ENCODE assay signal across 17 cellular contexts in genomic region chr7:81159402-81159801, GRCh38.
DNase-seq lines count a peak whose midpoint lies in the region; ATAC-seq and TF ChIP-seq lines count a peak whose summit lies in the region.
"Had no signal": no experiment of that assay in that cellular context is flagged by ENCODE, and none has a peak within 500 bp of the region (broad histone marks: within the 10 kb centered on the region; RNA-seq: fewer than 3 reads in every experiment).

No MANE protein-coding gene starts in this region.

- H3K27me3 ChIP-seq in left lung: no peaks in the 10 kb centered on the region
- no peaks in the 10 kb centered on the region for H3K27me3 ChIP-seq in naive thymus-derived CD4-positive, alpha-beta T cell (ENCODE audit: control insufficient read depth in 2 of 2, insufficient read depth in 2 of 2, low read length in 2 of 2)

- no peak overlapping the region for H3K27ac Mint-ChIP-seq in HFFc6
- no peak overlapping the region for H3K27ac Mint-ChIP-seq in naive thymus-derived CD4-positive, alpha-beta T cell
- H3K27ac Mint-ChIP-seq: activated naive CD4-positive, alpha-beta T cell treated with anti-CD3 and anti-CD28 coated beads, Interleukin-2, amount 50 U/mL, for 72 hours; endodermal cell had no signal

- H3K27ac ChIP-seq in left lung: no peak overlapping the region
- H3K27ac ChIP-seq in naive thymus-derived CD4-positive, alpha-beta T cell (ENCODE audit: low read depth, low read length): no peak overlapping the region

- no peak overlapping the region for H3K4me3 ChIP-seq in left lung
- no peak overlapping the region for H3K4me3 ChIP-seq in naive thymus-derived CD4-positive, alpha-beta T cell (ENCODE audit: low read length)
- H3K4me3 ChIP-seq: GM12878 had no signal

- TF ChIP-seq CTCF in HFFc6 (IDR thresholded peaks at IDR 0.05): no peak
- TF ChIP-seq CTCF in left lung (IDR thresholded peaks at IDR 0.05): no peak

- H3K36me3 Mint-ChIP-seq in HFFc6 (ENCODE audit: low read depth): no peaks in the 10 kb centered on the region
- no peaks in the 10 kb centered on the region for H3K36me3 Mint-ChIP-seq in naive thymus-derived CD4-positive, alpha-beta T cell
- H3K36me3 Mint-ChIP-seq: activated naive CD4-positive, alpha-beta T cell treated with anti-CD3 and anti-CD28 coated beads, Interleukin-2, amount 50 U/mL, for 72 hours had no signal

- no peaks in the 10 kb centered on the region for H3K36me3 ChIP-seq in left lung
- no peaks in the 10 kb centered on the region for H3K36me3 ChIP-seq in naive thymus-derived CD4-positive, alpha-beta T cell (ENCODE audit: control insufficient read depth in 2 of 3, insufficient read depth in 3 of 3, low read length in 3 of 3)

- DNase-seq in COLO829 (ENCODE audit: low spot score) (peak; percentile 30), HFFc6 (peak; percentile 71), islet precursor cell (peak; percentile 90), NCI-H1092 (lab: John Stamatoyannopoulos, UW) (no peak), left lung (no peak), activated gamma-delta T cell (lab: John Stamatoyannopoulos, UW) (no peak)
- DNase-seq in naive thymus-derived CD4-positive, alpha-beta T cell: no peak
- DNase-seq: central memory CD4-positive, alpha-beta T cell; endodermal cell; glutamatergic neuron; kidney; NCI-H1105; NCI-H510A treated with DMSO at 0.1 percent for 48 hours; T-helper 2 cell had no signal

- no peaks in the 10 kb centered on the region; the same call in 1 of the 2 replicates for H3K27me3 Mint-ChIP-seq in HFFc6 (ENCODE audit: insufficient read depth)
- H3K27me3 Mint-ChIP-seq in naive thymus-derived CD4-positive, alpha-beta T cell: no peaks in the 10 kb centered on the region

- POLR2A ChIA-PET in naive thymus-derived CD4-positive, alpha-beta T cell (lab: Charles Lee): no interaction called here

- intact Hi-C loops in left lung (cut with DNase I): no loop called here
- intact Hi-C loops in naive thymus-derived CD4-positive, alpha-beta T cell (cut with micrococcal nuclease): no loop called here

- H3K4me1 ChIP-seq in left lung: no peaks in the 10 kb centered on the region
- H3K4me1 ChIP-seq in naive thymus-derived CD4-positive, alpha-beta T cell (ENCODE audit: control insufficient read depth in 2 of 2, insufficient read depth in 2 of 2, low read length in 2 of 2): no peaks in the 10 kb centered on the region

- CTCF ChIA-PET in naive thymus-derived CD4-positive, alpha-beta T cell (lab: Charles Lee): no interaction called here

- H3K4me1 Mint-ChIP-seq in HFFc6 (ENCODE audit: low read depth): peaks cover 40% of the 10 kb centered on the region
- H3K4me1 Mint-ChIP-seq in naive thymus-derived CD4-positive, alpha-beta T cell: no peaks in the 10 kb centered on the region

- no peaks in the 10 kb centered on the region for H3K9me3 ChIP-seq in left lung
- H3K9me3 ChIP-seq in naive thymus-derived CD4-positive, alpha-beta T cell (ENCODE audit: control insufficient read depth in 2 of 3, low read length in 3 of 3): no peaks in the 10 kb centered on the region

- ATAC-seq in SK-N-SH treated with all-trans-retinoic acid at 6 μM for 48 hours: peak; percentile 72
- ATAC-seq in left lung: no peak
- no peak for ATAC-seq in naive thymus-derived CD4-positive, alpha-beta T cell
- ATAC-seq: activated naive CD4-positive, alpha-beta T cell treated with anti-CD3 and anti-CD28 coated beads, Interleukin-2, amount 50 U/mL, for 72 hours; GM12878 had no signal

- no peaks in the 10 kb centered on the region for H3K9me3 Mint-ChIP-seq in HFFc6
- H3K9me3 Mint-ChIP-seq in naive thymus-derived CD4-positive, alpha-beta T cell: peaks cover 0 to 18% (median 1%) of the 10 kb centered on the region in 11 donors
- H3K9me3 Mint-ChIP-seq: endodermal cell had no signal

- 0 out of 2 replicates have a peak overlapping the region, but pooled peaks have one; percentile 14 for H3K4me3 Mint-ChIP-seq in HFFc6
- no peak overlapping the region for H3K4me3 Mint-ChIP-seq in naive thymus-derived CD4-positive, alpha-beta T cell
- H3K4me3 Mint-ChIP-seq: endodermal cell had no signal

TF ChIP-seq in SK-N-SH treated with all-trans-retinoic acid at 6 μM for 48 hours, 23 proteins besides CTCF, POLR2A, EP300 and RAD21:
- TF ChIP-seq CSDC2 (CRISPR knock-in tag; IDR thresholded peaks at IDR 0.05): no peak
- no peak for TF ChIP-seq SNAI2 (CRISPR knock-in tag; IDR thresholded peaks at IDR 0.05)
- TF ChIP-seq ISL1 (CRISPR knock-in tag; IDR thresholded peaks at IDR 0.05): 0 out of 2 replicates have a peak, but pooled peaks have one; percentile 33
- TF ChIP-seq CREB5 (CRISPR knock-in tag; IDR thresholded peaks at IDR 0.05; ENCODE audit: low read depth): no peak
- TF ChIP-seq TOX (CRISPR knock-in tag; IDR thresholded peaks at IDR 0.05; ENCODE audit: borderline replicate concordance): no peak
- no peak for TF ChIP-seq TSHZ2 (CRISPR knock-in tag; IDR thresholded peaks at IDR 0.05)
- TF ChIP-seq RARB (CRISPR knock-in tag; IDR thresholded peaks at IDR 0.05): no peak
- TF ChIP-seq PATZ1 (CRISPR knock-in tag; IDR thresholded peaks at IDR 0.05; ENCODE audit: borderline replicate concordance): no peak
- no peak for TF ChIP-seq ZNF565 (CRISPR knock-in tag; conservative IDR thresholded peaks at IDR 0.05; ENCODE audit: low read depth)

Comparison
In these comparisons a context has a peak if more than half of its experiments do, and no peak if none do; other contexts are left out.
1. DNase-seq: peak in COLO829 (single experiment), HFFc6 (single experiment) and islet precursor cell (single experiment); none in NCI-H1092 (single experiment), left lung (0 of 2), activated gamma-delta T cell (single experiment) and naive thymus-derived CD4-positive, alpha-beta T cell (0 of 9).